1 cellular context compared by ENCODE assay signal in the genomic region with DNA sequence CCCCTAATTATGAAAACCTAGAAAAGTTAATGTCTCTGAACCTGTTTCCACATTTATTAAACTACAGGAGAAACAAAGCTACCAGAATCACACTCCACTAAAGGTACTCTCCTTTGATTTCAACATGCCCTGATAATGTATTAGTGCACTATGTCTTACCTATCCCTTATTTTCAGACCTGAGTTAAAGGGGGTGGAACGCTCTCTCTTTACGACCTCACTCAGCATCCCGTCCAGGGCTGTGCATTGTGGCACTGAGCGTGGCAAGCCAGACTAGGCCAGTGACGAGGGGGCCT.
TF ChIP-seq lines count a peak whose summit lies in the region.

No MANE protein-coding gene starts in this region.

TF ChIP-seq in HepG2, 621 proteins besides CTCF, POLR2A, EP300 and RAD21:
- no peak for TF ChIP-seq ATRX (CRISPR knock-in tag; IDR thresholded peaks at IDR 0.05; ENCODE audit: borderline replicate concordance)
- 0 out of 2 replicates have a peak, but pooled peaks have one; percentile 5 for TF ChIP-seq IRF2 (CRISPR knock-in tag; IDR thresholded peaks at IDR 0.05)
- 0 out of 2 replicates have a peak, but pooled peaks have one; percentile 10 for TF ChIP-seq SAFB2 (CRISPR knock-in tag; IDR thresholded peaks at IDR 0.05; ENCODE audit: borderline replicate concordance, low read depth)
